15 cellular contexts compared by ENCODE assay signal in genomic region chr18:5457467-5457957, GRCh38.
A peak's percentile ranks its signal among the peaks of the same experiment; 100 is the strongest.
DNase-seq lines count a peak whose midpoint lies in the region; ATAC-seq and TF ChIP-seq lines count a peak whose summit lies in the region.
"Had no signal": no experiment of that assay in that cellular context is flagged by ENCODE, and none has a peak within 500 bp of the region (broad histone marks: within the 10 kb centered on the region; RNA-seq: fewer than 3 reads in every experiment).

No MANE protein-coding gene starts in this region.

- TF ChIP-seq EP300 in transverse colon (IDR thresholded peaks at IDR 0.05; ENCODE audit: low read depth) = no peak

- CTCF ChIA-PET in T-cell (lab: Charles Lee) = interaction anchor here in 1 of 2 donors (0.6 kb wide), 1 partner anchor 89 kb away, joined by 3 read pairs; no protein-coding TSS in a partner anchor

- H3K4me1 ChIP-seq in heart left ventricle (peaks cover 0 to 37% (median 0%) of the 10 kb centered on the region in 12 donors), transverse colon (peaks cover 0 to 10% (median 0%) of the 10 kb centered on the region in 4 donors)

- POLR2A ChIA-PET in T-cell (lab: Charles Lee) = no interaction called here

- TF ChIP-seq POLR2A in heart left ventricle (IDR thresholded peaks at IDR 0.05) (no peak), transverse colon (IDR thresholded peaks at IDR 0.05) (no peak)

- intact Hi-C loops in left ventricle myocardium superior (cut with micrococcal nuclease) (loop anchor here (10.0 kb wide), 1 partner anchor 387 kb away; no protein-coding TSS in a partner anchor), heart left ventricle (cut with DNase I) (loop anchor here in 6 of 10 donors (5.0 to 10.0 kb wide), 4 partner anchors 57 to 90 kb away; partner anchors contain the start of gene EPB41L3 (in 4 of the 6)), transverse colon (cut with DNase I; ENCODE audit: low total_unique reads) (loop anchor here (2.0 kb wide), 1 partner anchor 85 kb away; the partner anchor contains the start of gene EPB41L3)

- H3K4me1 Mint-ChIP-seq in T-cell = peaks cover 5 to 30% (median 11%) of the 10 kb centered on the region in 3 donors
- H3K4me1 Mint-ChIP-seq in immature natural killer cell = peaks cover 7 to 25% of the 10 kb centered on the region in 2 donors

- no peak for TF ChIP-seq CTCF in heart left ventricle (IDR thresholded peaks at IDR 0.05)
- TF ChIP-seq CTCF in transverse colon (IDR thresholded peaks at IDR 0.05) = no peak

- no peaks in the 10 kb centered on the region for H3K36me3 ChIP-seq in heart left ventricle
- H3K36me3 ChIP-seq in transverse colon = no peaks in the 10 kb centered on the region

- in situ Hi-C loops in transverse colon (cut with MboI; ENCODE audit: low pct_ligation_motif_present in 1 of 4, low pct_unique_long_range_greater_than_20kb in 1 of 4, low sequenced_read_pairs in 3 of 4) = loop anchor here in 1 of 4 donors (25.0 kb wide), 1 partner anchor 95 kb away; no protein-coding TSS in a partner anchor

- peaks cover 3 to 9% of the 10 kb centered on the region in 2 donors for H3K27me3 Mint-ChIP-seq in T-cell
- H3K27me3 Mint-ChIP-seq in immature natural killer cell (ENCODE audit: low read depth in 3 of 3) = peaks cover 0 to 8% (median 2%) of the 10 kb centered on the region in 3 donors

- WGBS in heart left ventricle, 4 donors = 67 to 86% (median 82%) methylated on average over 7 of the region's 7 CpGs
- WGBS in transverse colon (ENCODE audit: low coverage in 1 of 2), 2 donors = 79 to 80% methylated on average over 1 to 7 of the region's 7 CpGs

- H3K9me3 Mint-ChIP-seq in T-cell = no peaks in the 10 kb centered on the region
- H3K9me3 Mint-ChIP-seq in immature natural killer cell = no peaks in the 10 kb centered on the region

- DNase-seq in left ventricle myocardium superior = no peak
- no peak for DNase-seq in heart left ventricle
- DNase-seq in T-cell = no peak
- DNase-seq in immature natural killer cell = no peak
- no peak for DNase-seq in transverse colon
- no peak for DNase-seq in NCI-H1694 (lab: John Stamatoyannopoulos, UW)
- DNase-seq in NCI-H82 treated with DMSO at 0.1 percent for 48 hours (lab: John Stamatoyannopoulos, UW; ENCODE audit: unreplicated experiment) = no peak
- DNase-seq in NCI-H526 treated with DMSO at 0.1 percent for 48 hours (lab: John Stamatoyannopoulos, UW) = no peak
- DNase-seq: activated CD4-positive, CD25-positive, alpha-beta regulatory T cell; activated effector memory CD4-positive, alpha-beta T cell treated with Interleukin-2 at 50 U/mL for 16 hours; EL; kidney glomerular epithelial cell; NCI-H1048; stimulated activated CD4-positive, alpha-beta T cell treated with anti-CD3 and anti-CD28 coated beads, Interleukin-2, amount 100 ng/mL, for 24 hours had no signal

- H3K27me3 ChIP-seq in heart left ventricle (no peaks in the 10 kb centered on the region), transverse colon (no peaks in the 10 kb centered on the region)

- H3K4me3 Mint-ChIP-seq in T-cell = peak overlapping the region; percentile 15 to 67 (median 64)
- peak overlapping the region in 4 of 5 donors; percentile 59 to 83 (median 76) for H3K4me3 Mint-ChIP-seq in immature natural killer cell

- ATAC-seq in left ventricle myocardium superior (peak; percentile 24), heart left ventricle (no peak), T-cell (replicated peaks in 1 of 4) (no peak)

- peak overlapping the region; percentile 77 to 95 for H3K27ac Mint-ChIP-seq in T-cell
- peak overlapping the region; percentile 61 to 91 (median 77) for H3K27ac Mint-ChIP-seq in immature natural killer cell

- H3K36me3 Mint-ChIP-seq in T-cell = no peaks in the 10 kb centered on the region
- H3K36me3 Mint-ChIP-seq in immature natural killer cell = no peaks in the 10 kb centered on the region

- H3K4me3 ChIP-seq in heart left ventricle (no peak overlapping the region), transverse colon (no peak overlapping the region)
- H3K4me3 ChIP-seq: GM12878 had no signal

- H3K27ac ChIP-seq in heart left ventricle (peak overlapping the region in 2 of 12 donors; percentile 55 to 73), transverse colon (peak overlapping the region; percentile 40 to 74 (median 50))

- no peaks in the 10 kb centered on the region for H3K9me3 ChIP-seq in heart left ventricle
- no peaks in the 10 kb centered on the region for H3K9me3 ChIP-seq in transverse colon
